ENCODE assay signal across 1 cellular context in genomic region chrX:96729053-96729452, GRCh38.
TF ChIP-seq lines count a peak whose summit lies in the region.

No MANE protein-coding gene starts in this region.

TF ChIP-seq in endothelial cell of umbilical vein, 7 proteins besides CTCF, POLR2A, EP300 and RAD21:
- TF ChIP-seq JUN (IDR thresholded peaks at IDR 0.05; ENCODE audit: borderline replicate concordance, insufficient read depth, insufficient read length, low read depth) (no peak), GATA2 (IDR thresholded peaks at IDR 0.05; ENCODE audit: insufficient read depth, insufficient read length, low read depth, low read length) (no peak), MAX (IDR thresholded peaks at IDR 0.05; ENCODE audit: insufficient read depth, insufficient read length) (no peak), EZH2 (IDR thresholded peaks at IDR 0.05; ENCODE audit: borderline replicate concordance, low read depth, low read length, severe bottlenecking) (no peak), FOS (IDR thresholded peaks at IDR 0.05; ENCODE audit: borderline replicate concordance, insufficient read depth, low read length) (no peak), MYC (IDR thresholded peaks at IDR 0.05; ENCODE audit: low read depth, low read length) (no peak), POLR2AphosphoS5 (IDR thresholded peaks at IDR 0.05; ENCODE audit: insufficient read depth, low read depth, low read length) (no peak)
TF ChIP-seq in endothelial cell of umbilical vein: peak in this region for 0.
